2 cellular contexts compared by ENCODE assay signal in the genomic region with DNA sequence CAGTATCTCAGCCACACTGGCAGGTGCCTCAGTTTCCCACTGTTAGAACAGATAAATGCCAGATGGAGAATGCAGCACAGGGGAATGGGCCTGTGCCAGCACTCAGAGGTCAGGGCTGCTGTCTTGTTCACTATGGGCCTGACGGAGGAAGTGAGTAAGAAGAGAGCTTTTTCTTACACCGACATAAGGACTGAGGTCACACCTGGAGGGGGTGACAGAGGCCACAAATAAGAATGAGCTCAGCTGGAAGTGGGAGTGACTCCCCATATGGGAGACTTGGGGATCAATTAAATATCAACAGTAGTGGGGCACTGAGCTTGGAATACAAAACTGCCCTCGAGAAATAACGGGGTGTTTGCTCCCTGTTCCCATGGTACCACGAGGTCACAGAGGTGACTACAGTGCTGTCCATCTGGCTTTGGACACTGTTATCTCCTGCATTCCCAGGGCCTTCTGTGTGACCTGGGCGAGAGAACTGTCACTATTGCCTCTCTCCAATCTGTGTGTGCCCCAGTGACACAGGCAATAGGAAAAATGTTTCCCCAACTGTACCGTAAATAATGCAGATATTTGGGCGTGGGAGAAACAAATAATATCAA.
A peak's percentile ranks its signal among the peaks of the same experiment; 100 is the strongest.
TF ChIP-seq lines count a peak whose summit lies in the region.

No MANE protein-coding gene starts in this region.

TF ChIP-seq in liver, 16 proteins besides CTCF, POLR2A, EP300 and RAD21 (continued from another document):
- TF ChIP-seq, protein P1, sequence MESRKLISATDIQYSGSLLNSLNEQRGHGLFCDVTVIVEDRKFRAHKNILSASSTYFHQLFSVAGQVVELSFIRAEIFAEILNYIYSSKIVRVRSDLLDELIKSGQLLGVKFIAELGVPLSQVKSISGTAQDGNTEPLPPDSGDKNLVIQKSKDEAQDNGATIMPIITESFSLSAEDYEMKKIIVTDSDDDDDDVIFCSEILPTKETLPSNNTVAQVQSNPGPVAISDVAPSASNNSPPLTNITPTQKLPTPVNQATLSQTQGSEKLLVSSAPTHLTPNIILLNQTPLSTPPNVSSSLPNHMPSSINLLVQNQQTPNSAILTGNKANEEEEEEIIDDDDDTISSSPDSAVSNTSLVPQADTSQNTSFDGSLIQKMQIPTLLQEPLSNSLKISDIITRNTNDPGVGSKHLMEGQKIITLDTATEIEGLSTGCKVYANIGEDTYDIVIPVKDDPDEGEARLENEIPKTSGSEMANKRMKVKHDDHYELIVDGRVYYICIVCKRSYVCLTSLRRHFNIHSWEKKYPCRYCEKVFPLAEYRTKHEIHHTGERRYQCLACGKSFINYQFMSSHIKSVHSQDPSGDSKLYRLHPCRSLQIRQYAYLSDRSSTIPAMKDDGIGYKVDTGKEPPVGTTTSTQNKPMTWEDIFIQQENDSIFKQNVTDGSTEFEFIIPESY (IDR thresholded peaks at IDR 0.05) = no peak
- TF ChIP-seq HNF4G (IDR thresholded peaks at IDR 0.05) (no peak), FOXA1 (IDR thresholded peaks at IDR 0.05) (no peak), NR2F2 (IDR thresholded peaks at IDR 0.05) (peak; percentile 48), JUND (IDR thresholded peaks at IDR 0.05) (no peak), TAF1 (conservative IDR thresholded peaks at IDR 0.05) (no peak), YY1 (IDR thresholded peaks at IDR 0.05) (no peak)

TF ChIP-seq in HepG2, 621 proteins besides CTCF, POLR2A, EP300 and RAD21 (continued from another document):
- no peak for TF ChIP-seq ZNF33B (CRISPR knock-in tag; IDR thresholded peaks at IDR 0.05)
- no peak for TF ChIP-seq ZNF44 (CRISPR knock-in tag; IDR thresholded peaks at IDR 0.05)
- TF ChIP-seq, protein P2, sequence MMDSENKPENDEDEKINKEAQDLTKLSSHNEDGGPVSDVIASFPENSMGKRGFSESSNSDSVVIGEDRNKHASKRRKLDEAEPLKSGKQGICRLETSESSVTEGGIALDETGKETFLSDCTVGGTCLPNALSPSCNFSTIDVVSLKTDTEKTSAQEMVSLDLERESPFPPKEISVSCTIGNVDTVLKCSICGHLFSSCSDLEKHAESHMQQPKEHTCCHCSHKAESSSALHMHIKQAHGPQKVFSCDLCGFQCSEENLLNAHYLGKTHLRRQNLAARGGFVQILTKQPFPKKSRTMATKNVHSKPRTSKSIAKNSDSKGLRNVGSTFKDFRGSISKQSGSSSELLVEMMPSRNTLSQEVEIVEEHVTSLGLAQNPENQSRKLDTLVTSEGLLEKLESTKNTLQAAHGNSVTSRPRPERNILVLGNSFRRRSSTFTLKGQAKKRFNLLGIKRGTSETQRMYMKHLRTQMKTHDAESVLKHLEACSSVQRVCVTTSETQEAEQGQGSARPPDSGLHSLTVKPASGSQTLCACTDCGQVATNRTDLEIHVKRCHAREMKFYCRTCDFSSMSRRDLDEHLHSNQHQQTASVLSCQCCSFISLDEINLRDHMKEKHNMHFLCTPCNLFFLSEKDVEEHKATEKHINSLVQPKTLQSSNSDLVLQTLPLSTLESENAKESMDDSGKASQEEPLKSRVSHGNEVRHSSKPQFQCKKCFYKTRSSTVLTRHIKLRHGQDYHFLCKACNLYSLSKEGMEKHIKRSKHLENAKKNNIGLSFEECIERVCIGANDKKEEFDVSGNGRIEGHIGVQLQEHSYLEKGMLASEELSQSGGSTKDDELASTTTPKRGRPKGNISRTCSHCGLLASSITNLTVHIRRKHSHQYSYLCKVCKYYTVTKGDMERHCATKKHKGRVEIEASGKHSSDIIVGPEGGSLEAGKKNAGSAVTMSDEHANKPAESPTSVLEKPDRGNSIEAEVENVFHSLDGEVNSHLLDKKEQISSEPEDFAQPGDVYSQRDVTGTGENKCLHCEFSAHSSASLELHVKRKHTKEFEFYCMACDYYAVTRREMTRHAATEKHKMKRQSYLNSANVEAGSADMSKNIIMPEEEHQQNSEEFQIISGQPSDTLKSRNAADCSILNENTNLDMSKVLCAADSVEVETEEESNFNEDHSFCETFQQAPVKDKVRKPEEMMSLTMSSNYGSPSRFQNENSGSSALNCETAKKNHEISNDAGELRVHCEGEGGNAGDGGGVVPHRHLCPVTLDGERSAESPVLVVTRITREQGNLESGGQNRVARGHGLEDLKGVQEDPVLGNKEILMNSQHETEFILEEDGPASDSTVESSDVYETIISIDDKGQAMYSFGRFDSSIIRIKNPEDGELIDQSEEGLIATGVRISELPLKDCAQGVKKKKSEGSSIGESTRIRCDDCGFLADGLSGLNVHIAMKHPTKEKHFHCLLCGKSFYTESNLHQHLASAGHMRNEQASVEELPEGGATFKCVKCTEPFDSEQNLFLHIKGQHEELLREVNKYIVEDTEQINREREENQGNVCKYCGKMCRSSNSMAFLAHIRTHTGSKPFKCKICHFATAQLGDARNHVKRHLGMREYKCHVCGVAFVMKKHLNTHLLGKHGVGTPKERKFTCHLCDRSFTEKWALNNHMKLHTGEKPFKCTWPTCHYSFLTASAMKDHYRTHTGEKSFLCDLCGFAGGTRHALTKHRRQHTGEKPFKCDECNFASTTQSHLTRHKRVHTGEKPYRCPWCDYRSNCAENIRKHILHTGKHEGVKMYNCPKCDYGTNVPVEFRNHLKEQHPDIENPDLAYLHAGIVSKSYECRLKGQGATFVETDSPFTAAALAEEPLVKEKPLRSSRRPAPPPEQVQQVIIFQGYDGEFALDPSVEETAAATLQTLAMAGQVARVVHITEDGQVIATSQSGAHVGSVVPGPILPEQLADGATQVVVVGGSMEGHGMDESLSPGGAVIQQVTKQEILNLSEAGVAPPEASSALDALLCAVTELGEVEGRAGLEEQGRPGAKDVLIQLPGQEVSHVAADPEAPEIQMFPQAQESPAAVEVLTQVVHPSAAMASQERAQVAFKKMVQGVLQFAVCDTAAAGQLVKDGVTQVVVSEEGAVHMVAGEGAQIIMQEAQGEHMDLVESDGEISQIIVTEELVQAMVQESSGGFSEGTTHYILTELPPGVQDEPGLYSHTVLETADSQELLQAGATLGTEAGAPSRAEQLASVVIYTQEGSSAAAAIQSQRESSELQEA (CRISPR knock-in tag; IDR thresholded peaks at IDR 0.05; ENCODE audit: not compliant biosample characterization) = no peak
- no peak for TF ChIP-seq ZNF326 (CRISPR knock-in tag; IDR thresholded peaks at IDR 0.05; ENCODE audit: borderline replicate concordance)
- no peak for TF ChIP-seq JUN (CRISPR knock-in tag; IDR thresholded peaks at IDR 0.05)
- no peak for TF ChIP-seq TGIF2 (CRISPR knock-in tag; IDR thresholded peaks at IDR 0.05)
- no peak for TF ChIP-seq NFKB2 (CRISPR knock-in tag; IDR thresholded peaks at IDR 0.05; ENCODE audit: borderline replicate concordance)
